Comparison of ENCODE assay signal across 16 cellular contexts in genomic region chr1:192726820-192727504, GRCh38.
"Had no signal": no experiment of that assay in that cellular context is flagged by ENCODE, and none has a peak within 500 bp of the region (broad histone marks: within the 10 kb centered on the region; RNA-seq: fewer than 3 reads in every experiment).

No MANE protein-coding gene starts in this region.

- H3K4me2 ChIP-seq: neural progenitor cell had no signal

- H3K36me3 ChIP-seq: colonic mucosa, gastrocnemius medialis, heart left ventricle, neural progenitor cell, right atrium auricular region, thyroid gland had no signal

- H3K4me3 ChIP-seq: colonic mucosa, gastrocnemius medialis, heart left ventricle, neural progenitor cell, right atrium auricular region, thyroid gland had no signal

- H3K27ac ChIP-seq: colonic mucosa, gastrocnemius medialis, heart left ventricle, neural progenitor cell, right atrium auricular region, thyroid gland, VCaP had no signal

- H3K27me3 ChIP-seq: colonic mucosa, gastrocnemius medialis, heart left ventricle, neural progenitor cell, right atrium auricular region, thyroid gland had no signal

- H3K9me3 ChIP-seq: colonic mucosa, gastrocnemius medialis, right atrium auricular region, thyroid gland had no signal

- DNase-seq: activated CD4-positive, alpha-beta T cell treated with anti-CD3 and anti-CD28 coated beads, Interleukin-2, amount 50 U/mL, for 1 hour; activated CD4-positive, CD25-positive, alpha-beta regulatory T cell treated with anti-CD3 and anti-CD28 coated beads, Interleukin-2, amount 50 U/mL, for 72 hours; activated CD8-positive, alpha-beta memory T cell treated with anti-CD3 and anti-CD28 coated beads, Interleukin-2, amount 50 U/mL, for 4 hours; activated naive CD4-positive, alpha-beta T cell treated with anti-CD3 and anti-CD28 coated beads for 36 hours; activated T-cell treated with anti-CD3 and anti-CD28 coated beads, Interleukin-2, amount 50 U/mL, for 4 hours; colonic mucosa; gastrocnemius medialis; heart left ventricle; left ventricle myocardium superior; naive B cell; stimulated activated CD4-positive, alpha-beta T cell treated with anti-CD3 and anti-CD28 coated beads, Interleukin-2, amount 100 ng/mL, for 24 hours; stimulated activated naive CD4-positive, alpha-beta T cell treated with Interleukin-2 at 50 U/mL for 16 hours; thyroid gland had no signal

- H3K4me1 ChIP-seq: colonic mucosa, neural progenitor cell, thyroid gland had no signal

- H3K9ac ChIP-seq: neural progenitor cell had no signal

- H2AFZ ChIP-seq: neural progenitor cell had no signal
